21 cellular contexts compared by ENCODE assay signal in genomic region chr11:64753019-64753379, GRCh38. TPM values are rescaled to one million over a fixed set of nuclear protein-coding genes. Genes with fewer than 3 reads are reported as not detected.
A peak's percentile ranks its signal among the peaks of the same experiment; 100 is the strongest.
DNase-seq lines count a peak whose midpoint lies in the region; ATAC-seq and TF ChIP-seq lines count a peak whose summit lies in the region.
"Had no signal": no experiment of that assay in that cellular context is flagged by ENCODE, and none has a peak within 500 bp of the region (broad histone marks: within the 10 kb centered on the region; RNA-seq: fewer than 3 reads in every experiment).

No MANE protein-coding gene starts in this region.

- H3K36me3 ChIP-seq in left ventricle myocardium inferior, result peaks cover 38% of the 10 kb centered on the region
- H3K36me3 ChIP-seq in skeletal muscle tissue (ENCODE audit: control insufficient read depth in 3 of 3, insufficient read depth in 3 of 3, low read length in 3 of 3), result peaks cover 69 to 72% (median 70%) of the 10 kb centered on the region in 3 donors
- H3K36me3 ChIP-seq: SJCRH30 had no signal

- no peaks in the 10 kb centered on the region for H3K36me3 Mint-ChIP-seq in WTC11
- H3K36me3 Mint-ChIP-seq in nephron progenitor cell (ENCODE audit: low read depth), result peaks cover 34% of the 10 kb centered on the region
- peaks cover 33% of the 10 kb centered on the region for H3K36me3 Mint-ChIP-seq in activated naive CD4-positive, alpha-beta T cell treated with anti-CD3 and anti-CD28 coated beads, Interleukin-2, amount 10 ng/mL, durations not matched to agents 7 days and 5 days

- H3K9me3 Mint-ChIP-seq in WTC11, result no peaks in the 10 kb centered on the region
- no peaks in the 10 kb centered on the region for H3K9me3 Mint-ChIP-seq in nephron progenitor cell
- H3K9me3 Mint-ChIP-seq in activated naive CD4-positive, alpha-beta T cell treated with anti-CD3 and anti-CD28 coated beads, Interleukin-2, amount 10 ng/mL, durations not matched to agents 7 days and 5 days, result no peaks in the 10 kb centered on the region

- no peak overlapping the region for H3K27ac ChIP-seq in left ventricle myocardium inferior (replicated peaks)
- no peak overlapping the region for H3K27ac ChIP-seq in skeletal muscle tissue (ENCODE audit: low read depth, low read length)
- H3K27ac ChIP-seq: A549, SJCRH30 had no signal

- H3K4me3 Mint-ChIP-seq in WTC11 (no peak overlapping the region), nephron progenitor cell (no peak overlapping the region)
- H3K4me3 Mint-ChIP-seq in activated naive CD4-positive, alpha-beta T cell treated with anti-CD3 and anti-CD28 coated beads, Interleukin-2, amount 10 ng/mL, durations not matched to agents 7 days and 5 days, result no peak overlapping the region
- H3K4me3 Mint-ChIP-seq: CD4-positive, alpha-beta memory T cell had no signal

- POLR2A ChIA-PET in WTC11 (lab: Charles Lee), result no interaction called here

- H3K27me3 ChIP-seq in left ventricle myocardium inferior (ENCODE audit: low read depth) (no peaks in the 10 kb centered on the region), skeletal muscle tissue (ENCODE audit: control insufficient read depth in 3 of 3, insufficient read depth in 3 of 3, low read length in 3 of 3) (no peaks in the 10 kb centered on the region)
- H3K27me3 ChIP-seq: SJCRH30 had no signal

- H3K9me3 ChIP-seq in left ventricle myocardium inferior (replicated peaks) (no peaks in the 10 kb centered on the region), skeletal muscle tissue (ENCODE audit: control insufficient read depth in 3 of 3, low read length in 3 of 3) (no peaks in the 10 kb centered on the region)
- H3K9me3 ChIP-seq: A549, SJCRH30 had no signal

- H3K4me1 ChIP-seq in left ventricle myocardium inferior (peaks cover 6% of the 10 kb centered on the region), skeletal muscle tissue (ENCODE audit: control insufficient read depth in 3 of 3, insufficient read depth in 3 of 3, low read length in 3 of 3) (peaks cover 69 to 79% (median 79%) of the 10 kb centered on the region in 3 donors)
- H3K4me1 ChIP-seq: A549 had no signal

- H3K9ac ChIP-seq in skeletal muscle tissue (ENCODE audit: low read depth in 1 of 3, low read length in 3 of 3), result peak overlapping the region in 1 of 3 donors; percentile 70

- no peaks in the 10 kb centered on the region; the same call in 1 of the 2 replicates for H3K27me3 Mint-ChIP-seq in WTC11 (ENCODE audit: low read depth)
- H3K27me3 Mint-ChIP-seq in nephron progenitor cell (ENCODE audit: low read depth, poor library complexity), result peaks cover 12% of the 10 kb centered on the region
- H3K27me3 Mint-ChIP-seq in activated naive CD4-positive, alpha-beta T cell treated with anti-CD3 and anti-CD28 coated beads, Interleukin-2, amount 10 ng/mL, durations not matched to agents 7 days and 5 days, result no peaks in the 10 kb centered on the region
- H3K27me3 Mint-ChIP-seq: CD4-positive, alpha-beta memory T cell had no signal

- DNase-seq in Right ventricle myocardium inferior (ENCODE audit: missing footprints), result peak; percentile 48
- no peak for DNase-seq in left ventricle myocardium inferior
- no peak for DNase-seq in WTC11 (ENCODE audit: low spot score)
- DNase-seq in nephron progenitor cell, result no peak
- DNase-seq in NOMO-1 (lab: John Stamatoyannopoulos, UW; ENCODE audit: unreplicated experiment in 2 of 2), result no peak
- no peak for DNase-seq in activated naive CD4-positive, alpha-beta T cell treated with anti-CD3 and anti-CD28 coated beads, Interleukin-2, amount 10 ng/mL, durations not matched to agents 7 days and 5 days
- DNase-seq: EL, NCI-H1417 treated with DMSO at 0.1 percent for 48 hours, NCI-H187 treated with DMSO at 0.1 percent for 48 hours, NCI-H2227 treated with DMSO at 0.1 percent for 48 hours, NCI-H524, NCI-H82, PC-3, RPMI8226, SJCRH30 had no signal

- ATAC-seq in Right ventricle myocardium inferior (no peak), WTC11 (no peak), GM18519 (IDR thresholded peaks at IDR 0.05; ENCODE audit: low FRiP score, unreplicated experiment) (no peak)
- ATAC-seq: A549, PC-3 had no signal

- CTCF ChIA-PET in WTC11 (lab: Charles Lee), result interaction anchor here (1.1 to 4.9 kb wide), 5 partner anchors 9 to 51 kb away, joined by 3 to 30 read pairs (median 3); partner anchors contain the start of gene RASGRP2
- CTCF ChIA-PET in activated naive CD4-positive, alpha-beta T cell treated with anti-CD3 and anti-CD28 coated beads, Interleukin-2, amount 10 ng/mL, durations not matched to agents 7 days and 5 days (lab: Charles Lee), result interaction anchor here (13.4 kb wide), 1 partner anchor 13 kb away, joined by 208 read pairs; the partner anchor contains the start of gene PYGM

- H3K27ac Mint-ChIP-seq in WTC11 (no peak overlapping the region; the same call in 1 of the 2 replicates), nephron progenitor cell (peak overlapping the region; percentile 61)
- H3K27ac Mint-ChIP-seq in activated naive CD4-positive, alpha-beta T cell treated with anti-CD3 and anti-CD28 coated beads, Interleukin-2, amount 10 ng/mL, durations not matched to agents 7 days and 5 days, result no peak overlapping the region

- H3K4me3 ChIP-seq in left ventricle myocardium inferior (no peak overlapping the region), skeletal muscle tissue (ENCODE audit: low read length in 3 of 3) (peak overlapping the region in 2 of 3 donors; percentile 30 to 35)
- H3K4me3 ChIP-seq: A549, SJCRH30 had no signal

- intact Hi-C loops in Right ventricle myocardium inferior (cut with DNase I) (no loop called here), left ventricle myocardium inferior (cut with micrococcal nuclease) (no loop called here)

- TF ChIP-seq CTCF in left ventricle myocardium inferior (IDR thresholded peaks at IDR 0.05; ENCODE audit: borderline replicate concordance) (no peak), WTC11 (IDR thresholded peaks at IDR 0.05) (no peak), nephron progenitor cell (IDR thresholded peaks at IDR 0.05) (no peak)

- peaks cover 17% of the 10 kb centered on the region for H3K4me1 Mint-ChIP-seq in WTC11
- H3K4me1 Mint-ChIP-seq in nephron progenitor cell, result peaks cover 61% of the 10 kb centered on the region
- peaks cover 42% of the 10 kb centered on the region for H3K4me1 Mint-ChIP-seq in activated naive CD4-positive, alpha-beta T cell treated with anti-CD3 and anti-CD28 coated beads, Interleukin-2, amount 10 ng/mL, durations not matched to agents 7 days and 5 days

TF ChIP-seq in WTC11, 78 proteins besides CTCF, POLR2A, EP300 and RAD21:
- TF ChIP-seq RELA (CRISPR knock-in tag; IDR thresholded peaks at IDR 0.05; ENCODE audit: borderline replicate concordance) (no peak), E2F4 (CRISPR knock-in tag; IDR thresholded peaks at IDR 0.05; ENCODE audit: borderline replicate concordance, low read depth) (0 out of 2 replicates have a peak, but pooled peaks have one; percentile 17)
TF ChIP-seq in WTC11: peak in this region for 1.

RNA-seq across cellular contexts. Expression of gene PYGM, which starts 6.8 kb away (rescaled TPM):
- 179 TPM for total RNA-seq in Right ventricle myocardium inferior
- total RNA-seq in left ventricle myocardium inferior, result 89.5 TPM
- 6.6 to 8.7 TPM (median 8.2 TPM) in 3 replicates for total RNA-seq in WTC11 (2021)
- total RNA-seq in skeletal muscle tissue, result 291 TPM

RNA-seq across cellular contexts. Expression of gene RASGRP2, which starts 9.1 kb away (rescaled TPM):
- total RNA-seq in Right ventricle myocardium inferior, result 46.8 TPM
- 21.1 TPM for total RNA-seq in left ventricle myocardium inferior
- total RNA-seq in WTC11 (2021), result 31.9 to 41.5 TPM (median 40.3 TPM) in 3 replicates
- 12.0 TPM for total RNA-seq in skeletal muscle tissue
- total RNA-seq: H4, MCF 10A, PC-3 had no signal

RNA-seq across cellular contexts. Expression of gene SF1, which starts 25.3 kb away (rescaled TPM):
- 172 TPM for total RNA-seq in Right ventricle myocardium inferior
- total RNA-seq in left ventricle myocardium inferior, result 188 TPM
- 285 to 314 TPM (median 300 TPM) in 3 replicates for total RNA-seq in WTC11 (2021)
- total RNA-seq in skeletal muscle tissue, result 102 TPM

RNA-seq across cellular contexts. Expression of gene NRXN2, which starts 30.0 kb away (rescaled TPM):
- total RNA-seq in Right ventricle myocardium inferior (1.9 TPM), left ventricle myocardium inferior (0.71 TPM), WTC11 (2021) (8.0 to 10.4 TPM (median 8.6 TPM) in 3 replicates), skeletal muscle tissue (9.4 TPM)
- total RNA-seq: MCF 10A, PC-3 had no signal

RNA-seq across cellular contexts. Expression of gene MAP4K2, which starts 50.0 kb away (rescaled TPM):
- 11.3 TPM for total RNA-seq in Right ventricle myocardium inferior
- total RNA-seq in left ventricle myocardium inferior, result 7.5 TPM
- 24.5 to 31.6 TPM (median 28.3 TPM) in 3 replicates for total RNA-seq in WTC11 (2021)
- 2.6 TPM for total RNA-seq in skeletal muscle tissue
